Comparison of ENCODE assay signal across 20 cellular contexts in the genomic region with DNA sequence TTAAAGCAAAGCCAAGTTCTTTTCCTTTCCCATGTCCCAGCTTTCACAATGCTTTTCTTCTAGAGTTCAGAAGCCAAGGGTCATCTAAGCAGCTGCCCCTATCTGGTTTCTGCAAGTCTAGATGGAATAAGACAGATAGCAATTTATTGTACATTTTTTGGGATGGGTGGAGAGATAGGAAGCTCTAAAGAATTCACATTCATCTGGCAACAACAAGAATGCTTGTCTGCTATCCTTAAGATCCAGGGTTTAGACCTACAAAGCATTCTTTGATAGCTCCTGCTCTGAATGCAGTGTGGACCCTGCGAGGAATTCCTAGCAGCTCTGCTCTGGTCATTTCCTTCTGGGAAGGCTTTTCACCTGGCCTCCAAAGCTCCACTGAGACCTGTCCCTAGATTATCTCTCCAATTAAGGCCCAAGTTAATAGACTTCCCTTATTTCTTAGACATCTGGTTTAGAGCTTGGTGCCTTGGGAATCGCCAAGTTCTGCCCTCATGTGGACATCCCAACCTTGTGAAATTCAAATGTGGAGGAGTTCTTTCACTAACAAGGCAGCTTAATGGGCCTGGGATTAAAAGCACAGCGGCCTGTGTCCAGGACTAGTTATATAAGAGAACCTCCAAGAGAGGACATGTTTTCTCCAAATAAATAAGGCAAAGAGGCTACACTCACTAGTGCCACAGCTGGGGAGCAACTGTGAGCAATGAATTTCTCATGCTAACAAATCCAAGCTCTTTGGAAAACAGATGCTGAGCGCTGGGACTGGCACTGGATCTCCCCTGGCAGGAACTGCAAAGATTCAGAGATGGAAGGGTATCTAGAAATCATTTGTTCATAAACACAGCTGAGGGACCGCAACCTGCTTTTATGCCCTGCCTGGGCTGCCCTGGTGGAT.
A peak's percentile ranks its signal among the peaks of the same experiment; 100 is the strongest.
DNase-seq lines count a peak whose midpoint lies in the region; ATAC-seq, FAIRE-seq and TF ChIP-seq lines count a peak whose summit lies in the region.
"Had no signal": no experiment of that assay in that cellular context is flagged by ENCODE, and none has a peak within 500 bp of the region (broad histone marks: within the 10 kb centered on the region; RNA-seq: fewer than 3 reads in every experiment).

No MANE protein-coding gene starts in this region.

- no peaks in the 10 kb centered on the region for H3K79me1 ChIP-seq in H9 (ENCODE audit: insufficient read depth, low read depth, low read length, poor library complexity, severe bottlenecking)

- no peak overlapping the region for H3T11ph ChIP-seq in H9 (ENCODE audit: low read length)

- no peak overlapping the region for H2BK5ac ChIP-seq in H9 (ENCODE audit: insufficient read length, low read length)

- no peak for TF ChIP-seq EP300 in stomach (IDR thresholded peaks at IDR 0.05)

- TF ChIP-seq CTCF in H9 (conservative IDR thresholded peaks at IDR 0.05): 0 out of 3 replicates have a peak, but pooled peaks have one; percentile 14
- TF ChIP-seq CTCF in chondrocyte (IDR thresholded peaks at IDR 0.05): peak; percentile 27
- no peak for TF ChIP-seq CTCF in stomach (IDR thresholded peaks at IDR 0.05)
- TF ChIP-seq CTCF in kidney (IDR thresholded peaks at IDR 0.05; ENCODE audit: borderline replicate concordance, extremely low read depth, insufficient read depth): no peak

- H3K27ac Mint-ChIP-seq in H9: no peak overlapping the region; a peak in 1 of 7 replicates
- H3K27ac Mint-ChIP-seq in chondrocyte (ENCODE audit: unreplicated experiment): no peak overlapping the region
- H3K27ac Mint-ChIP-seq: activated CD4-positive, alpha-beta T cell treated with anti-CD3 and anti-CD28 coated beads, Interleukin-2, amount 10 ng/mL, durations not matched to agents 24 days and 14 days; CD8-positive, alpha-beta memory T cell; IgD-negative memory B cell had no signal

- intact Hi-C loops in stomach (cut with DNase I; ENCODE audit: low total_unique reads): loop anchor here (5.0 to 10.0 kb wide), 2 partner anchors 640 to 807 kb away; no protein-coding TSS in a partner anchor
- intact Hi-C loops in kidney (cut with DNase I): loop anchor here (10.0 kb wide), 1 partner anchor 807 kb away; no protein-coding TSS in a partner anchor

- no peak for FAIRE-seq in kidney (lab: Jason Lieb, UNC)
- FAIRE-seq: colon, GM19239 had no signal

- no peaks in the 10 kb centered on the region for H3K23me2 ChIP-seq in H9 (ENCODE audit: insufficient read length, low read depth, low read length, poor library complexity, severe bottlenecking)

- H2BK12ac ChIP-seq in H9 (ENCODE audit: insufficient read length, low read depth, low read length): no peak overlapping the region

- H3K9ac ChIP-seq in H9 (ENCODE audit: extremely low read depth, insufficient read length, low read length) (no peak overlapping the region), kidney (ENCODE audit: low read length in 2 of 2) (no peak overlapping the region)

- H3K4me1 Mint-ChIP-seq in H9: peaks cover 6 to 11% of the 10 kb centered on the region in 2 experiments
- peaks cover 40% of the 10 kb centered on the region for H3K4me1 Mint-ChIP-seq in chondrocyte (ENCODE audit: low read depth)
- H3K4me1 Mint-ChIP-seq: activated CD4-positive, alpha-beta T cell treated with anti-CD3 and anti-CD28 coated beads, Interleukin-2, amount 10 ng/mL, durations not matched to agents 24 days and 14 days; CD8-positive, alpha-beta memory T cell had no signal

- no peak overlapping the region for H3K23ac ChIP-seq in H9 (ENCODE audit: insufficient read length, low read depth, low read length)

- H4K91ac ChIP-seq in H9 (ENCODE audit: insufficient read length, low read depth, low read length): no peak overlapping the region

- H3K36me3 ChIP-seq in stomach: no peaks in the 10 kb centered on the region
- H3K36me3 ChIP-seq in kidney (ENCODE audit: control insufficient read depth in 1 of 2, insufficient read depth in 2 of 2, low read length in 2 of 2): no peaks in the 10 kb centered on the region
- H3K36me3 ChIP-seq: adrenal gland, tibial artery had no signal

- no peaks in the 10 kb centered on the region for H3K79me2 ChIP-seq in H9 (ENCODE audit: insufficient read depth, low read length)

- no peak overlapping the region for H3K18ac ChIP-seq in H9 (ENCODE audit: insufficient read length, low read depth, low read length)

- no peak overlapping the region for H2AFZ ChIP-seq in H9 (ENCODE audit: low read length)

- no peak for ATAC-seq in HG03175 (IDR thresholded peaks at IDR 0.05; ENCODE audit: unreplicated experiment)
- ATAC-seq: activated T-cell treated with anti-CD3 and anti-CD28 coated beads, Interleukin-2, amount 50 U/mL, for 4 hours; esophagus mucosa had no signal

- no peak overlapping the region for H2BK15ac ChIP-seq in H9 (ENCODE audit: low read depth, low read length)

- no peak overlapping the region for H3K4ac ChIP-seq in H9 (ENCODE audit: low read depth, low read length)

- no peak overlapping the region for H3K56ac ChIP-seq in H9 (ENCODE audit: insufficient read length, low read depth, low read length)

- H3K36me3 Mint-ChIP-seq in H9 (ENCODE audit: insufficient read depth in 1 of 3, low read depth in 3 of 3) (no peaks in the 10 kb centered on the region), chondrocyte (ENCODE audit: low read depth) (no peaks in the 10 kb centered on the region)
- H3K36me3 Mint-ChIP-seq: CD8-positive, alpha-beta memory T cell had no signal

- H3K4me3 Mint-ChIP-seq in H9 (no peak overlapping the region), chondrocyte (ENCODE audit: unreplicated experiment) (no peak overlapping the region)
- H3K4me3 Mint-ChIP-seq: activated CD4-positive, alpha-beta T cell treated with anti-CD3 and anti-CD28 coated beads, Interleukin-2, amount 10 ng/mL, durations not matched to agents 24 days and 14 days; activated T-cell treated with anti-CD3 and anti-CD28 coated beads, Interleukin-2, amount 50 U/mL, for 4 hours; CD8-positive, alpha-beta memory T cell; IgD-negative memory B cell had no signal

- no peak overlapping the region for H4K8ac ChIP-seq in H9 (replicated peaks; ENCODE audit: insufficient read length, low read depth, low read length)

- no peaks in the 10 kb centered on the region for H3K4me1 ChIP-seq in H9 (ENCODE audit: insufficient read depth, low read length)
- peaks cover 0 to 43% (median 18%) of the 10 kb centered on the region in 4 donors for H3K4me1 ChIP-seq in stomach
- H3K4me1 ChIP-seq in kidney (ENCODE audit: control insufficient read depth in 1 of 2, insufficient read depth in 1 of 2, low read depth in 1 of 2, low read length in 2 of 2): peaks cover 2 to 3% of the 10 kb centered on the region in 2 donors

- no peak overlapping the region for H2BK120ac ChIP-seq in H9 (ENCODE audit: low read depth, low read length, poor library complexity, severe bottlenecking)

- no peak overlapping the region for H2AK5ac ChIP-seq in H9 (ENCODE audit: insufficient read length, low read length)

- no peaks in the 10 kb centered on the region for H3K27me3 ChIP-seq in H9 (ENCODE audit: insufficient read depth, low read length)
- H3K27me3 ChIP-seq in stomach: no peaks in the 10 kb centered on the region
- H3K27me3 ChIP-seq: adrenal gland, tibial artery had no signal

- H3K27ac ChIP-seq in H9 (ENCODE audit: insufficient read length, low read depth, low read length) (no peak overlapping the region), stomach (peak overlapping the region in 4 of 5 donors; percentile 14 to 68 (median 56)), kidney (ENCODE audit: low read depth in 2 of 2, low read length in 2 of 2) (no peak overlapping the region)
- H3K27ac ChIP-seq: tibial artery had no signal

- no peaks in the 10 kb centered on the region; a peak in 1 of 5 replicates for H3K9me3 Mint-ChIP-seq in H9
- H3K9me3 Mint-ChIP-seq in chondrocyte (ENCODE audit: low read depth): no peaks in the 10 kb centered on the region
- H3K9me3 Mint-ChIP-seq: activated CD4-positive, alpha-beta T cell treated with anti-CD3 and anti-CD28 coated beads, Interleukin-2, amount 10 ng/mL, durations not matched to agents 24 days and 14 days; activated T-cell treated with anti-CD3 and anti-CD28 coated beads, Interleukin-2, amount 50 U/mL, for 4 hours; CD8-positive, alpha-beta memory T cell; IgD-negative memory B cell had no signal

- DNase-seq in H9 (no peak), chondrocyte (ENCODE audit: low spot score) (no peak), left kidney (ENCODE audit: low read depth, low spot score) (peak; percentile 41), stomach (no peak), T-helper 2 cell (no peak), kidney (no peak)
- DNase-seq: activated CD4-positive, alpha-beta T cell treated with anti-CD3 and anti-CD28 coated beads, Interleukin-2, amount 10 ng/mL, durations not matched to agents 24 days and 14 days; activated T-cell treated with anti-CD3 and anti-CD28 coated beads, Interleukin-2, amount 50 U/mL, for 4 hours; adrenal gland; CD8-positive, alpha-beta memory T cell; midbrain; NK-92 treated with Interleukin-12 subunit alpha and Interleukin-12 subunit beta, amount 100 ng/mL, for 24 hours; SIG-M5; T-helper 9 cell; tibial artery had no signal

- no peaks in the 10 kb centered on the region for H3K9me3 ChIP-seq in H9 (ENCODE audit: control insufficient read depth, low read depth, low read length)
- no peaks in the 10 kb centered on the region for H3K9me3 ChIP-seq in stomach
- no peaks in the 10 kb centered on the region for H3K9me3 ChIP-seq in kidney (ENCODE audit: control insufficient read depth in 1 of 2, low read length in 2 of 2)
- H3K9me3 ChIP-seq: adrenal gland, tibial artery had no signal

- H3K4me3 ChIP-seq in stomach (no peak overlapping the region), kidney (ENCODE audit: low read length in 2 of 2) (no peak overlapping the region)
- H3K4me3 ChIP-seq: adrenal gland, tibial artery had no signal

- H3K27me3 Mint-ChIP-seq in H9 (ENCODE audit: low read depth): no peaks in the 10 kb centered on the region
- no peaks in the 10 kb centered on the region for H3K27me3 Mint-ChIP-seq in chondrocyte (ENCODE audit: low read depth)
- H3K27me3 Mint-ChIP-seq: CD8-positive, alpha-beta memory T cell; IgD-negative memory B cell had no signal

- H4K5ac ChIP-seq in H9 (ENCODE audit: insufficient read length, low read depth, low read length): no peak overlapping the region

- H3K4me2 ChIP-seq in H9 (ENCODE audit: insufficient read depth, insufficient read length, low read length): no peak overlapping the region

- no peak for TF ChIP-seq POLR2A in stomach (IDR thresholded peaks at IDR 0.05)

- H3K14ac ChIP-seq in H9 (ENCODE audit: insufficient read depth, low read length): no peak overlapping the region

- no CpG with 5 or more reads among the region's 5 CpGs for WGBS in H9 (ENCODE audit: extremely low coverage, insufficient read length, low lambda C conversion rate)
- WGBS in stomach, 5 donors: 59 to 80% (median 78%) methylated on average over 5 of the region's 5 CpGs

- no peak overlapping the region for H2BK20ac ChIP-seq in H9 (ENCODE audit: low read depth, low read length, poor library complexity, severe bottlenecking)

- H4K20me1 ChIP-seq in H9 (ENCODE audit: control insufficient read depth, insufficient read depth, insufficient read length): no peaks in the 10 kb centered on the region

Comparison
In these comparisons a context has a peak if more than half of its experiments do, and no peak if none do; other contexts are left out.
1. H3K27ac ChIP-seq: peak in stomach (4 of 5); none in H9 (single experiment) and kidney (0 of 2).
2. CTCF ChIP-seq: peak in H9 (single experiment) and chondrocyte (single experiment); none in stomach (0 of 7) and kidney (single experiment).